1 cellular context compared by ENCODE assay signal in the genomic region with DNA sequence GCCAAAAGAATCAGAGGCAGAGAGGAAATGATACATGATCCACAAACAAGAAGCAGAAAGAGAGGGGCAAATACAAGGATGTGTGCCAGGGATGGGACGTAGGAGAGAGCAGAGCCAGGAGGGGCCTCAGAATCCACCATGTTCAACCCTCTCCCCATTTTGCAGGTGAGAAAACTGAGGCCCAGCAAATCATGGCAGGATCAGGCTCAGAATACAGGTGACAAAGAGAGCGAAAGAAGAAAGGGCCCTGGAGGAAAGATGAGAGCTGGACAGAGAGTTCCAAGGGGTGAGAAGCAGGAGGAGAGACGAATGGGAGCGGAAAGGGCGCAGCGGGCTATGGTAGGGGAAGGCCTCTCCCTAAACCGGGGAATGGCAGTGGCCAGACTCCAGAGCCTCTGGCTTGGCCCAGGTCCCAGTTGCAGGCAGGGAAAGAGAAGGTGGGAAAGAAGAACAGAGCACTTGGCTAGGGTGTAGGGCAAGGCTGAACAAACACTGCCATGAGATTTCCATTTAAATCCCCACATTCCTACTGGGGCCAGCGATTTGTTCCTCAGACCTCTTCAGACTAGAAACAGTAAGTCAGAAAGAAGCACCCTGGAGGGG.
TF ChIP-seq lines count a peak whose summit lies in the region.

No MANE protein-coding gene starts in this region.

TF ChIP-seq in endothelial cell of umbilical vein, 7 proteins besides CTCF, POLR2A, EP300 and RAD21:
- TF ChIP-seq FOS (IDR thresholded peaks at IDR 0.05; ENCODE audit: borderline replicate concordance, insufficient read depth, low read length), result no peak
- TF ChIP-seq POLR2AphosphoS5 (IDR thresholded peaks at IDR 0.05; ENCODE audit: insufficient read depth, low read depth, low read length), result no peak
- no peak for TF ChIP-seq MYC (IDR thresholded peaks at IDR 0.05; ENCODE audit: low read depth, low read length)
- TF ChIP-seq, protein P1, sequence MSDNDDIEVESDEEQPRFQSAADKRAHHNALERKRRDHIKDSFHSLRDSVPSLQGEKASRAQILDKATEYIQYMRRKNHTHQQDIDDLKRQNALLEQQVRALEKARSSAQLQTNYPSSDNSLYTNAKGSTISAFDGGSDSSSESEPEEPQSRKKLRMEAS (IDR thresholded peaks at IDR 0.05; ENCODE audit: insufficient read depth, insufficient read length), result no peak
- TF ChIP-seq JUN (IDR thresholded peaks at IDR 0.05; ENCODE audit: borderline replicate concordance, insufficient read depth, insufficient read length, low read depth), result no peak
- no peak for TF ChIP-seq EZH2 (IDR thresholded peaks at IDR 0.05; ENCODE audit: borderline replicate concordance, low read depth, low read length, severe bottlenecking)
- TF ChIP-seq GATA2 (IDR thresholded peaks at IDR 0.05; ENCODE audit: insufficient read depth, insufficient read length, low read depth, low read length), result no peak
